Comparison of ENCODE assay signal across 16 cellular contexts in the genomic region with DNA sequence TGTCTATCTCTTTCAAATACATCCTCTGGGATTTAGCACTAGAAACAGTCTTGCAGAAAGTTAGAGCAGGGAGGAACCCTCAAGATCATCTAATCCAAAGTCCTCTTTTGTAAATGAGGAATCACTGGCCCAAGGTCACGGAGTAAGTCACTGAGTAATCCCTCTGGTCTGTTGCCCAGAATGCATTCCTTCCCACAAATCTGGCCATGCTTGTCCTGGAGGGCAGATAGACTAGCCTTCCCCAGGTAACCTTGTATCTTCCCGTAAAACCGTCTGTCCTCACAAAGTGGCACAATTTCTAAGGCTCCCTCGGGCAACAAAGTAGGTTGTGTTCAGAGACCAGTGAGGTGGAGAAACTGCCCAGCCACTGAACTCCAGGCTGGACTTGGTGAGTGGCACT. TPM values are rescaled to one million over a fixed set of nuclear protein-coding genes. Genes with fewer than 3 reads are reported as not detected.
DNase-seq lines count a peak whose midpoint lies in the region; ATAC-seq, FAIRE-seq and TF ChIP-seq lines count a peak whose summit lies in the region.
"Had no signal": no experiment of that assay in that cellular context is flagged by ENCODE, and none has a peak within 500 bp of the region (broad histone marks: within the 10 kb centered on the region; RNA-seq: fewer than 3 reads in every experiment).

No MANE protein-coding gene starts in this region.

- no peaks in the 10 kb centered on the region for H4K20me1 ChIP-seq in mammary epithelial cell (ENCODE audit: insufficient read depth, low read length)

- dilution Hi-C loops in mammary epithelial cell (cut with HindIII; ENCODE audit: low sequenced_read_pairs), result no loop called here

- H3K9me3 ChIP-seq in mammary epithelial cell (replicated peaks; ENCODE audit: insufficient read depth, low read length) (no peaks in the 10 kb centered on the region), kidney (ENCODE audit: control insufficient read depth in 1 of 2, low read length in 2 of 2) (no peaks in the 10 kb centered on the region)

- H3K79me2 ChIP-seq in mammary epithelial cell (ENCODE audit: insufficient read depth, low read length), result no peaks in the 10 kb centered on the region

- H3K4me1 ChIP-seq in mammary epithelial cell (ENCODE audit: insufficient read depth, low read length) (peaks cover 14% of the 10 kb centered on the region), kidney (ENCODE audit: control insufficient read depth in 1 of 2, insufficient read depth in 1 of 2, low read depth in 1 of 2, low read length in 2 of 2) (peaks cover 10 to 36% of the 10 kb centered on the region in 2 donors)

- in situ Hi-C loops in mammary epithelial cell (cut with MboI; ENCODE audit: low sequenced_read_pairs in 2 of 2), result no loop called here

- DNase-seq in HT1080 (ENCODE audit: low read depth) (peak; percentile 56), mammary epithelial cell (peak; percentile 60), kidney (no peak), stromal cell of bone marrow (ENCODE audit: low read depth) (peak; percentile 75), NCI-H2196 (lab: John Stamatoyannopoulos, UW; ENCODE audit: unreplicated experiment) (no peak), NCI-H2029 (lab: John Stamatoyannopoulos, UW) (no peak)
- DNase-seq in activated naive CD4-positive, alpha-beta T cell treated with Interleukin-2 at 50 U/mL for 16 hours, result no peak
- DNase-seq: activated CD4-positive, alpha-beta T cell treated with anti-CD3 and anti-CD28 coated beads, Interleukin-2, amount 10 ng/mL, durations not matched to agents 24 days and 14 days; activated naive CD8-positive, alpha-beta T cell treated with anti-CD3 and anti-CD28 coated beads, Interleukin-2, amount 10 ng/mL, durations not matched to agents 7 days and 5 days; DND-41; foreskin melanocyte; naive B cell; NCI-H2081 treated with DMSO at 0.1 percent for 48 hours; SHP77 treated with DMSO at 0.1 percent for 48 hours; stimulated activated CD4-positive, alpha-beta T cell treated with anti-CD3 and anti-CD28 coated beads, Interleukin-4, amount 100 ng/mL, for 24 hours had no signal

- WGBS in mammary epithelial cell (ENCODE audit: low coverage, missing lambda C conversion rate), result 3% methylated on average over 4 of the region's 4 CpGs

- BruUV-seq in mammary epithelial cell (replicated peaks; lab: Mats Ljungman, UMichigan), result no TSS peak

- CTCF ChIA-PET in mammary epithelial cell (lab: Charles Lee; ENCODE audit: low non-redundant PET), result no interaction called here

- no peak overlapping the region for H3K27ac ChIP-seq in mammary epithelial cell (ENCODE audit: insufficient read depth, low read depth, low read length)
- H3K27ac ChIP-seq in kidney (ENCODE audit: low read depth in 2 of 2, low read length in 2 of 2), result peak overlapping the region; percentile 52 to 72

- no peak for FAIRE-seq in kidney (lab: Jason Lieb, UNC)

- no peaks in the 10 kb centered on the region for H3K27me3 ChIP-seq in mammary epithelial cell (ENCODE audit: insufficient read depth, low read length)

- H3K4me3 ChIP-seq in mammary epithelial cell (replicated peaks in 1 of 3; ENCODE audit: insufficient read depth in 1 of 3, low read depth in 2 of 3, low read length in 3 of 3) (no peak overlapping the region), kidney (ENCODE audit: low read length in 2 of 2) (no peak overlapping the region)

- H3K9ac ChIP-seq in mammary epithelial cell (ENCODE audit: insufficient read depth, low read length) (no peak overlapping the region), kidney (ENCODE audit: low read length in 2 of 2) (no peak overlapping the region)

- intact Hi-C loops in mammary epithelial cell (cut with micrococcal nuclease), result no loop called here
- intact Hi-C loops in kidney (cut with DNase I), result no loop called here

- H3K4me2 ChIP-seq in mammary epithelial cell (ENCODE audit: insufficient read depth, low read depth, low read length), result peak overlapping the region; percentile 67

- H3K36me3 ChIP-seq in mammary epithelial cell (ENCODE audit: insufficient read depth, low read length), result no peaks in the 10 kb centered on the region
- no peaks in the 10 kb centered on the region for H3K36me3 ChIP-seq in kidney (ENCODE audit: control insufficient read depth in 1 of 2, insufficient read depth in 2 of 2, low read length in 2 of 2)

- no peak for ATAC-seq in GM19023 (IDR thresholded peaks at IDR 0.05; ENCODE audit: unreplicated experiment)

- H2AFZ ChIP-seq in mammary epithelial cell (ENCODE audit: low read depth, low read length), result peak overlapping the region; percentile 73

- TF ChIP-seq CTCF in mammary epithelial cell (conservative IDR thresholded peaks at IDR 0.05 in 1 of 2, IDR thresholded peaks at IDR 0.05 in 1 of 2; ENCODE audit: extremely low read depth in 1 of 2, insufficient read depth in 1 of 2, low read depth in 1 of 2, low read length in 2 of 2), result no peak
- no peak for TF ChIP-seq CTCF in kidney (IDR thresholded peaks at IDR 0.05; ENCODE audit: borderline replicate concordance, extremely low read depth, insufficient read depth)

RNA-seq across cellular contexts. Expression of a gene that starts 46.2 kb away (rescaled TPM):
- 29.0 and 34.4 TPM in 2 replicates for total RNA-seq in HT1080 (2014; rRNA removed; shearing (Covaris generic))
- 26.0 and 35.8 TPM in 2 replicates for polyA plus RNA-seq in HT1080 (2015; cell fraction: cytosol; rRNA removed)
- 126 and 130 TPM in 2 replicates for polyA plus RNA-seq in HT1080 (2015; cell fraction: nucleus; rRNA removed)
- total RNA-seq in mammary epithelial cell (100 to 1,000 TPM in 1 of 2 donors, 1 to 10 TPM in 1; 7.5 to 154 TPM), kidney (19.8 TPM)
- polyA plus RNA-seq in mammary epithelial cell (3.2 TPM), kidney (ENCODE audit: insufficient read depth, low read depth, low replicate concordance) (3.9 TPM)
- polyA minus RNA-seq in mammary epithelial cell, result 2.5 TPM

Comparison
In these comparisons a context has a peak if more than half of its experiments do, and no peak if none do; other contexts are left out.
1. DNase-seq: peak in HT1080 (single experiment), mammary epithelial cell (single experiment) and stromal cell of bone marrow (single experiment); none in kidney (single experiment), NCI-H2196 (single experiment), NCI-H2029 (single experiment) and activated naive CD4-positive, alpha-beta T cell treated with Interleukin-2 at 50 U/mL for 16 hours (single experiment).